Comparison of ENCODE assay signal across 1 cellular context in genomic region chr12:109711596-109712461, GRCh38.
TF ChIP-seq lines count a peak whose summit lies in the region.

No MANE protein-coding gene starts in this region.

TF ChIP-seq in GM23338, 12 proteins besides CTCF, POLR2A, EP300 and RAD21 (continued from another document):
- TF ChIP-seq, protein P1, sequence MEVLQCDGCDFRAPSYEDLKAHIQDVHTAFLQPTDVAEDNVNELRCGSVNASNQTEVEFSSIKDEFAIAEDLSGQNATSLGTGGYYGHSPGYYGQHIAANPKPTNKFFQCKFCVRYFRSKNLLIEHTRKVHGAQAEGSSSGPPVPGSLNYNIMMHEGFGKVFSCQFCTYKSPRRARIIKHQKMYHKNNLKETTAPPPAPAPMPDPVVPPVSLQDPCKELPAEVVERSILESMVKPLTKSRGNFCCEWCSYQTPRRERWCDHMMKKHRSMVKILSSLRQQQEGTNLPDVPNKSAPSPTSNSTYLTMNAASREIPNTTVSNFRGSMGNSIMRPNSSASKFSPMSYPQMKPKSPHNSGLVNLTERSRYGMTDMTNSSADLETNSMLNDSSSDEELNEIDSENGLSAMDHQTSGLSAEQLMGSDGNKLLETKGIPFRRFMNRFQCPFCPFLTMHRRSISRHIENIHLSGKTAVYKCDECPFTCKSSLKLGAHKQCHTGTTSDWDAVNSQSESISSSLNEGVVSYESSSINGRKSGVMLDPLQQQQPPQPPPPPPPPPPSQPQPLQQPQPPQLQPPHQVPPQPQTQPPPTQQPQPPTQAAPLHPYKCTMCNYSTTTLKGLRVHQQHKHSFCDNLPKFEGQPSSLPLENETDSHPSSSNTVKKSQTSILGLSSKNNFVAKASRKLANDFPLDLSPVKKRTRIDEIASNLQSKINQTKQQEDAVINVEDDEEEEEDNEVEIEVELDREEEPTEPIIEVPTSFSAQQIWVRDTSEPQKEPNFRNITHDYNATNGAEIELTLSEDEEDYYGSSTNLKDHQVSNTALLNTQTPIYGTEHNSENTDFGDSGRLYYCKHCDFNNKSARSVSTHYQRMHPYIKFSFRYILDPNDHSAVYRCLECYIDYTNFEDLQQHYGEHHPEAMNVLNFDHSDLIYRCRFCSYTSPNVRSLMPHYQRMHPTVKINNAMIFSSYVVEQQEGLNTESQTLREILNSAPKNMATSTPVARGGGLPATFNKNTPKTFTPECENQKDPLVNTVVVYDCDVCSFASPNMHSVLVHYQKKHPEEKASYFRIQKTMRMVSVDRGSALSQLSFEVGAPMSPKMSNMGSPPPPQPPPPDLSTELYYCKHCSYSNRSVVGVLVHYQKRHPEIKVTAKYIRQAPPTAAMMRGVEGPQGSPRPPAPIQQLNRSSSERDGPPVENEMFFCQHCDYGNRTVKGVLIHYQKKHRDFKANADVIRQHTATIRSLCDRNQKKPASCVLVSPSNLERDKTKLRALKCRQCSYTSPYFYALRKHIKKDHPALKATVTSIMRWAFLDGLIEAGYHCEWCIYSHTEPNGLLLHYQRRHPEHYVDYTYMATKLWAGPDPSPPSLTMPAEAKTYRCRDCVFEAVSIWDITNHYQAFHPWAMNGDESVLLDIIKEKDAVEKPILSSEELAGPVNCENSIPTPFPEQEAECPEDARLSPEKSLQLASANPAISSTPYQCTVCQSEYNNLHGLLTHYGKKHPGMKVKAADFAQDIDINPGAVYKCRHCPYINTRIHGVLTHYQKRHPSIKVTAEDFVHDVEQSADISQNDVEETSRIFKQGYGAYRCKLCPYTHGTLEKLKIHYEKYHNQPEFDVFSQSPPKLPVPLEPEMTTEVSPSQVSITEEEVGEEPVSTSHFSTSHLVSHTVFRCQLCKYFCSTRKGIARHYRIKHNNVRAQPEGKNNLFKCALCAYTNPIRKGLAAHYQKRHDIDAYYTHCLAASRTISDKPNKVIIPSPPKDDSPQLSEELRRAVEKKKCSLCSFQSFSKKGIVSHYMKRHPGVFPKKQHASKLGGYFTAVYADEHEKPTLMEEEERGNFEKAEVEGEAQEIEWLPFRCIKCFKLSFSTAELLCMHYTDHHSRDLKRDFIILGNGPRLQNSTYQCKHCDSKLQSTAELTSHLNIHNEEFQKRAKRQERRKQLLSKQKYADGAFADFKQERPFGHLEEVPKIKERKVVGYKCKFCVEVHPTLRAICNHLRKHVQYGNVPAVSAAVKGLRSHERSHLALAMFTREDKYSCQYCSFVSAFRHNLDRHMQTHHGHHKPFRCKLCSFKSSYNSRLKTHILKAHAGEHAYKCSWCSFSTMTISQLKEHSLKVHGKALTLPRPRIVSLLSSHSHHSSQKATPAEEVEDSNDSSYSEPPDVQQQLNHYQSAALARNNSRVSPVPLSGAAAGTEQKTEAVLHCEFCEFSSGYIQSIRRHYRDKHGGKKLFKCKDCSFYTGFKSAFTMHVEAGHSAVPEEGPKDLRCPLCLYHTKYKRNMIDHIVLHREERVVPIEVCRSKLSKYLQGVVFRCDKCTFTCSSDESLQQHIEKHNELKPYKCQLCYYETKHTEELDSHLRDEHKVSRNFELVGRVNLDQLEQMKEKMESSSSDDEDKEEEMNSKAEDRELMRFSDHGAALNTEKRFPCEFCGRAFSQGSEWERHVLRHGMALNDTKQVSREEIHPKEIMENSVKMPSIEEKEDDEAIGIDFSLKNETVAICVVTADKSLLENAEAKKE (CRISPR knock-in tag; IDR thresholded peaks at IDR 0.05): no peak
- TF ChIP-seq REST (IDR thresholded peaks at IDR 0.05; ENCODE audit: unreplicated experiment): no peak
- no peak for TF ChIP-seq NANOG (IDR thresholded peaks at IDR 0.05; ENCODE audit: borderline replicate concordance)
- no peak for TF ChIP-seq ZNF331 (CRISPR knock-in tag; IDR thresholded peaks at IDR 0.05; ENCODE audit: low read depth)
- no peak for TF ChIP-seq ETS1 (IDR thresholded peaks at IDR 0.05)
- TF ChIP-seq JUNB (IDR thresholded peaks at IDR 0.05; ENCODE audit: unreplicated experiment): no peak
- TF ChIP-seq STAT1 (IDR thresholded peaks at IDR 0.05; ENCODE audit: unreplicated experiment): no peak
